Comparison of ENCODE assay signal across 28 cellular contexts in genomic region chr4:24689212-24689611, GRCh38.
"Had no signal": no experiment of that assay in that cellular context is flagged by ENCODE, and none has a peak within 500 bp of the region (broad histone marks: within the 10 kb centered on the region; RNA-seq: fewer than 3 reads in every experiment).

No MANE protein-coding gene starts in this region.

- H3K9me3 ChIP-seq: adrenal gland, colonic mucosa, lower lobe of right lung, testis, transverse colon had no signal

- H2AFZ ChIP-seq: hepatocyte had no signal

- H3K79me2 ChIP-seq: hepatocyte had no signal

- H3K27ac Mint-ChIP-seq: activated naive CD4-positive, alpha-beta T cell treated with anti-CD3 and anti-CD28 coated beads for 36 hours; activated naive CD8-positive, alpha-beta T cell treated with anti-CD3 and anti-CD28 coated beads for 36 hours; immature natural killer cell; natural killer cell; T-helper 2 cell treated with Interferon-gamma antibody and Interleukin-4, amounts not matched to agents 5 μg/mL and 100 μg/mL, for 36 hours had no signal

- H3K36me3 ChIP-seq: adrenal gland, cardiac muscle cell, colonic mucosa, gastroesophageal sphincter, lower lobe of right lung, transverse colon had no signal

- H3K36me3 Mint-ChIP-seq: activated naive CD8-positive, alpha-beta T cell treated with anti-CD3 and anti-CD28 coated beads for 36 hours; brain; immature natural killer cell; natural killer cell had no signal

- H3K4me3 ChIP-seq: adrenal gland, cardiac muscle cell, colonic mucosa, dorsolateral prefrontal cortex, gastroesophageal sphincter, hepatocyte, lower lobe of right lung, skin epidermis, testis, transverse colon had no signal

- H3K4me1 Mint-ChIP-seq: activated naive CD8-positive, alpha-beta T cell treated with anti-CD3 and anti-CD28 coated beads for 36 hours; immature natural killer cell; natural killer cell had no signal

- H3K27me3 ChIP-seq: cardiac muscle cell, colonic mucosa, dorsolateral prefrontal cortex, gastroesophageal sphincter, hepatocyte, testis, transverse colon had no signal

- DNase-seq: activated CD4-positive, alpha-beta T cell treated with anti-CD3 and anti-CD28 coated beads for 4 hours; activated CD4-positive, alpha-beta T cell treated with anti-CD3 and anti-CD28 coated beads, Interleukin-2, amount 50 U/mL, for 4 hours; activated CD8-positive, alpha-beta memory T cell treated with anti-CD3 and anti-CD28 coated beads for 24 hours; activated effector memory CD4-positive, alpha-beta T cell treated with Interleukin-2 at 50 U/mL for 16 hours; activated naive CD4-positive, alpha-beta T cell treated with anti-CD3 and anti-CD28 coated beads for 36 hours; activated naive CD8-positive, alpha-beta T cell treated with anti-CD3 and anti-CD28 coated beads for 36 hours; adrenal gland; aorta; cerebellar nuclear complex; colonic mucosa; dorsolateral prefrontal cortex; effector memory CD4-positive, alpha-beta T cell; erythroblast; immature natural killer cell; lower lobe of right lung; mesenchymal stem cell; natural killer cell; stimulated activated CD4-positive, alpha-beta T cell treated with anti-CD3 and anti-CD28 coated beads, Interleukin-12 subunit alpha, Interleukin-12 subunit beta, amount 100 ng/mL, for 4 hours; stimulated activated CD4-positive, alpha-beta T cell treated with anti-CD3 and anti-CD28 coated beads, Interleukin-4, amount 100 ng/mL, for 1 hour; stimulated activated naive CD8-positive, alpha-beta T cell treated with anti-CD3 and anti-CD28 coated beads, Interleukin-15, Interleukin-2, amounts not matched to agents 100 U/mL and 50 U/mL, for 24 hours; testis; transverse colon had no signal

- H3K27ac ChIP-seq: adrenal gland, cardiac muscle cell, colonic mucosa, dorsolateral prefrontal cortex, gastroesophageal sphincter, hepatocyte, lower lobe of right lung, skin epidermis, testis, transverse colon had no signal

- H3K4me3 Mint-ChIP-seq: activated naive CD4-positive, alpha-beta T cell treated with anti-CD3 and anti-CD28 coated beads for 36 hours; activated naive CD8-positive, alpha-beta T cell treated with anti-CD3 and anti-CD28 coated beads for 36 hours; brain; immature natural killer cell; natural killer cell; T-helper 2 cell treated with Interferon-gamma antibody and Interleukin-4, amounts not matched to agents 5 μg/mL and 100 μg/mL, for 36 hours had no signal

- H3K9me3 Mint-ChIP-seq: natural killer cell; T-helper 2 cell treated with Interferon-gamma antibody and Interleukin-4, amounts not matched to agents 5 μg/mL and 100 μg/mL, for 36 hours had no signal

- H3K4me2 ChIP-seq: hepatocyte had no signal

- H3K4me1 ChIP-seq: adrenal gland, colonic mucosa, lower lobe of right lung, testis, transverse colon had no signal
